ENCODE assay signal across 8 cellular contexts in the genomic region with DNA sequence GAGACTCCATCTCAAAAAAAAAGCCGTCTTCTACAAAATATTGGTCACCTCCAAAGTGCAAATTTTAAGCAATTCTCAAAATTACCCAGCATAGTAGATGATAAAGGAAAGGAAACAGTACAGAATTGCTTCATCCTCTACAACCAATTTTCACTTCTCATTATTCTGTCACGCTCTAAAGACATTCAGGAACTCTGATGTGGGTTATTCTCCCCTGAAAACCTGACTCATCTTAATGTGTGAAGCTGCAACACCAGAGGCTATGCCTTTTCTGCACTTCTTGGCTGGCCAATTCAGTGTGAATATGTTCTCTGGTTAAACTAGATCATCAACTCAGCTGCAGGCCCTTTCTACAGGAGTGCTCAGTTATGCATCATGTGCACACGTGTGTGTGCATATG. TPM values are rescaled to one million over a fixed set of nuclear protein-coding genes. Genes with fewer than 3 reads are reported as not detected.
A peak's percentile ranks its signal among the peaks of the same experiment; 100 is the strongest.
DNase-seq lines count a peak whose midpoint lies in the region; ATAC-seq and TF ChIP-seq lines count a peak whose summit lies in the region.

No MANE protein-coding gene starts in this region.

- H3K9ac ChIP-seq in BLaER1 treated with 17β-estradiol and CSF1 and Interleukin-3, amounts not matched to agents 10 nM and 100 nM = peak overlapping the region; percentile 57 to 77 (median 72); a peak in 21 of 22 replicates

- no peak for TF ChIP-seq CTCF in natural killer cell (IDR thresholded peaks at IDR 0.05)

- peak overlapping the region; percentile 71 to 94 (median 86) for H3K4me2 ChIP-seq in BLaER1 treated with 17β-estradiol and CSF1 and Interleukin-3, amounts not matched to agents 10 nM and 100 nM

- DNase-seq in natural killer cell (peak; percentile 37), UCSD-AML1 (lab: John Stamatoyannopoulos, UW; ENCODE audit: unreplicated experiment) (no peak), mesenteric fat pad (ENCODE audit: low spot score) (no peak)
- no peak for DNase-seq in activated CD8-positive, alpha-beta memory T cell treated with anti-CD3 and anti-CD28 coated beads, Interleukin-2, amount 50 U/mL, for 48 hours

- peaks cover 81% of the 10 kb centered on the region for H3K36me3 Mint-ChIP-seq in T-helper 1 cell treated with Interleukin-12 subunit alpha and Interleukin-12 subunit beta and Interleukin-4 antibody, amounts not matched to agents 30 μg/mL and 1 μg/mL, for 36 hours (ENCODE audit: low read depth)
- peaks cover 24% of the 10 kb centered on the region for H3K36me3 Mint-ChIP-seq in natural killer cell

- peaks cover 36 to 48% (median 43%) of the 10 kb centered on the region in 11 experiments for H3K9me3 ChIP-seq in BLaER1 treated with 17β-estradiol and CSF1 and Interleukin-3, amounts not matched to agents 10 nM and 100 nM (replicated peaks in 1 of 11)

- peak overlapping the region in 7 of 10 experiments; percentile 22 to 63 (median 45); a peak in 12 of 20 replicates for H3K4me3 ChIP-seq in BLaER1 treated with 17β-estradiol and CSF1 and Interleukin-3, amounts not matched to agents 10 nM and 100 nM

- peaks cover 17 to 82% (median 65%) of the 10 kb centered on the region in 11 experiments; a peak in 21 of 22 replicates for H3K36me3 ChIP-seq in BLaER1 treated with 17β-estradiol and CSF1 and Interleukin-3, amounts not matched to agents 10 nM and 100 nM

- intact Hi-C loops in natural killer cell (cut with micrococcal nuclease) = loop anchor here (1.0 to 5.0 kb wide), 6 partner anchors 11 to 478 kb away; a partner anchor contains a TSS

- H3K27me3 ChIP-seq in BLaER1 treated with 17β-estradiol and CSF1 and Interleukin-3, amounts not matched to agents 10 nM and 100 nM = no peaks in the 10 kb centered on the region

- H3K4me1 ChIP-seq in BLaER1 treated with 17β-estradiol and CSF1 and Interleukin-3, amounts not matched to agents 10 nM and 100 nM = peaks cover 47 to 68% (median 55%) of the 10 kb centered on the region in 10 experiments

- H3K27ac Mint-ChIP-seq in T-helper 1 cell treated with Interleukin-12 subunit alpha and Interleukin-12 subunit beta and Interleukin-4 antibody, amounts not matched to agents 30 μg/mL and 1 μg/mL, for 36 hours = peak overlapping the region; percentile 65
- H3K27ac Mint-ChIP-seq in natural killer cell = peak overlapping the region; percentile 83 to 95

- peaks cover 80% of the 10 kb centered on the region for H3K4me1 Mint-ChIP-seq in T-helper 1 cell treated with Interleukin-12 subunit alpha and Interleukin-12 subunit beta and Interleukin-4 antibody, amounts not matched to agents 30 μg/mL and 1 μg/mL, for 36 hours (ENCODE audit: low read depth)
- H3K4me1 Mint-ChIP-seq in natural killer cell = peaks cover 87 to 89% of the 10 kb centered on the region in 2 donors

- H3K9me3 Mint-ChIP-seq in T-helper 1 cell treated with Interleukin-12 subunit alpha and Interleukin-12 subunit beta and Interleukin-4 antibody, amounts not matched to agents 30 μg/mL and 1 μg/mL, for 36 hours = peaks cover 20% of the 10 kb centered on the region
- peaks cover 4 to 5% of the 10 kb centered on the region in 2 donors for H3K9me3 Mint-ChIP-seq in natural killer cell

- H3K27ac ChIP-seq in BLaER1 treated with 17β-estradiol and CSF1 and Interleukin-3, amounts not matched to agents 10 nM and 100 nM = peak overlapping the region; percentile 71 to 96 (median 88); a peak in 21 of 22 replicates

- H4K20me1 ChIP-seq in BLaER1 treated with 17β-estradiol and CSF1 and Interleukin-3, amounts not matched to agents 10 nM and 100 nM = no peaks in the 10 kb centered on the region

- no peaks in the 10 kb centered on the region for H3K27me3 Mint-ChIP-seq in T-helper 1 cell treated with Interleukin-12 subunit alpha and Interleukin-12 subunit beta and Interleukin-4 antibody, amounts not matched to agents 30 μg/mL and 1 μg/mL, for 36 hours (ENCODE audit: low read depth)
- H3K27me3 Mint-ChIP-seq in natural killer cell (ENCODE audit: low read depth in 2 of 2) = no peaks in the 10 kb centered on the region

- peak overlapping the region; percentile 86 for H3K4me3 Mint-ChIP-seq in T-helper 1 cell treated with Interleukin-12 subunit alpha and Interleukin-12 subunit beta and Interleukin-4 antibody, amounts not matched to agents 30 μg/mL and 1 μg/mL, for 36 hours
- H3K4me3 Mint-ChIP-seq in natural killer cell = peak overlapping the region; percentile 88

- ATAC-seq in GM19023 (IDR thresholded peaks at IDR 0.05; ENCODE audit: unreplicated experiment) (peak; percentile 91), HG03066 (IDR thresholded peaks at IDR 0.05; ENCODE audit: low read depth, unreplicated experiment) (peak; percentile 97), natural killer cell (peak; percentile 83 to 94 (median 92))

RNA-seq across cellular contexts. Expression of a gene that starts 11.0 kb away (rescaled TPM):
- total RNA-seq in natural killer cell (10 to 100 TPM; 55.3 to 67.9 (median 60.6) TPM), mesenteric fat pad (10.9 TPM)

RNA-seq across cellular contexts. Expression of a gene that starts 57.6 kb away (rescaled TPM):
- 100 to 1,000 TPM; 106 to 140 (median 112) TPM for total RNA-seq in natural killer cell
- 1.0 TPM for total RNA-seq in mesenteric fat pad

Comparison
In these comparisons a context has a peak if more than half of its experiments do, and no peak if none do; other contexts are left out.
1. RNA of a gene that starts 57.6 kb away (total RNA-seq): 106 to 140 TPM in natural killer cell; 1.0 TPM in mesenteric fat pad (single experiment); every median in the first group is over 10 times any median in the second.
2. Peak in every context shown above with its lines, with median percentiles within 50 percentile points of each other: ATAC-seq.